Comparison of ENCODE assay signal across 1 cellular context in the genomic region with DNA sequence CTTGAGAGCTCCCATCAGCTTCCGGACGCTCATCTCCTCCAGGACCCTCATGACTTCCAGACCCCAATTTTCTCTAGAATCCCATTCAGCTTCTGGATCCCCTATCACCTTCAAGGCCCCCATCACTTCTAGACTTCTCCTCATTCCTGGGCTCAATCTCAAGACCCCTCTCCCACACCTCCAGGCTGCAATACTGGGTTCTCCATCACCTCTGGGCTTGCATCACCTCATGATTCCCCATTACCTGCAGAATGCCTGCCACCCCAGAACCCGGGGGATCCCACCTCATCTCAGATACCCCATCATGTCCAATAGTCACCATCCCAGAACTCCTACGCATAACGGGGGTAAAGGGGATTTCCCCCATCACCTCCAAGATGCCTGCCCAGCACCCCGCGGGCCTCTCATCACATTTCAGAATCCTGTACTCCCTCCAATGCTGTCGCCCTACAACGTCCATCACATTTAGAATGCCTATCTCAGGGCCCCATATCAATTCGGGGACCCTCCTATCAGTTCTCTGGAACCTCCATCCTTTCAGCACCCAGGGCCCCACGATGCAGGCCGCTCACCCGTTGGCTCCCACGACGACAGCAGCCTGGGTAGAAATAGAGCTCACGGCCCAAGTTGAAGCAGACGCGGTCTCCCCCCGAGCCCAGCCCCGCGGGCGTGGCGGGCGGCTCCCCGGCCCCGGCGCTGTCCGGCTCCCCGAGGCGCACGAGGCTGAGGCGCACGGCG.
A peak's percentile ranks its signal among the peaks of the same experiment; 100 is the strongest.
TF ChIP-seq lines count a peak whose summit lies in the region.

No MANE protein-coding gene starts in this region.

TF ChIP-seq in GM12878, 131 proteins besides CTCF, POLR2A, EP300 and RAD21:
- no peak for TF ChIP-seq PAX8 (IDR thresholded peaks at IDR 0.05)
- TF ChIP-seq, protein P1, sequence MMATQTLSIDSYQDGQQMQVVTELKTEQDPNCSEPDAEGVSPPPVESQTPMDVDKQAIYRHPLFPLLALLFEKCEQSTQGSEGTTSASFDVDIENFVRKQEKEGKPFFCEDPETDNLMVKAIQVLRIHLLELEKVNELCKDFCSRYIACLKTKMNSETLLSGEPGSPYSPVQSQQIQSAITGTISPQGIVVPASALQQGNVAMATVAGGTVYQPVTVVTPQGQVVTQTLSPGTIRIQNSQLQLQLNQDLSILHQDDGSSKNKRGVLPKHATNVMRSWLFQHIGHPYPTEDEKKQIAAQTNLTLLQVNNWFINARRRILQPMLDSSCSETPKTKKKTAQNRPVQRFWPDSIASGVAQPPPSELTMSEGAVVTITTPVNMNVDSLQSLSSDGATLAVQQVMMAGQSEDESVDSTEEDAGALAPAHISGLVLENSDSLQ (IDR thresholded peaks at IDR 0.05) = 0 out of 2 replicates have a peak, but pooled peaks have one; percentile 5
- 0 out of 4 replicates have a peak, but pooled peaks of 1 of the 2 experiments have one; percentile 10 for TF ChIP-seq IKZF2 (IDR thresholded peaks at IDR 0.05)
- TF ChIP-seq KLF5 (IDR thresholded peaks at IDR 0.05; ENCODE audit: partially characterized antibody) = no peak
- TF ChIP-seq POU2F2 (IDR thresholded peaks at IDR 0.05; ENCODE audit: borderline replicate concordance, low read depth, low read length) = no peak
- 0 out of 2 replicates have a peak, but pooled peaks have one; percentile 25 for TF ChIP-seq CREB1 (IDR thresholded peaks at IDR 0.05; ENCODE audit: low read depth)
